In the genomic region with DNA sequence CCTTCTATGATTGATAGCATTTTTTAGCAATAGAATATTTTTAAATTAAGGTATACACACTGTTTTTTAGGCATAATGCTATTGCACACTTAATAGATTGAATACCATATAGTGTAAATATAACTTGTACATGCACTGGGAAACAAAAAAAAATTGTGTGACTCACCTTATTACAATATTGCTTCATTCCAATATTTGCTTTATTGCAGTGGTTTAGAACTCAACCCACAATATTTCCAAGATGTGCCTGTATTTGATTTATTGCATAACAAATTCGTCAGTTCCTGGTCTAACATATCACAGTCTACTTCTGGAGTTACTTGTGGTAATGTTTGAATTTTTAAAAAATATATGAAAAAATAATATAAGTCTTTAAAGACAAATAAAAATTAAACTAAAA, we compare ENCODE assay signal across 1 cellular context.
TF ChIP-seq lines count a peak whose summit lies in the region.

No MANE protein-coding gene starts in this region.

TF ChIP-seq in HepG2, 621 proteins besides CTCF, POLR2A, EP300 and RAD21 (continues in another document):
- TF ChIP-seq ZNF570 (CRISPR knock-in tag; IDR thresholded peaks at IDR 0.05; ENCODE audit: borderline replicate concordance) (no peak), ZBTB20 (CRISPR knock-in tag; IDR thresholded peaks at IDR 0.05; ENCODE audit: borderline replicate concordance, low read depth) (no peak), EZH2 (conservative IDR thresholded peaks at IDR 0.05; ENCODE audit: low read depth, low read length) (no peak), SAFB2 (CRISPR knock-in tag; IDR thresholded peaks at IDR 0.05; ENCODE audit: borderline replicate concordance, low read depth) (no peak), ZNF605 (CRISPR knock-in tag; IDR thresholded peaks at IDR 0.05) (no peak), NFATC3 (CRISPR knock-in tag; IDR thresholded peaks at IDR 0.05) (no peak), ERF (CRISPR knock-in tag; IDR thresholded peaks at IDR 0.05) (no peak), ZNF569 (CRISPR knock-in tag; IDR thresholded peaks at IDR 0.05; ENCODE audit: borderline replicate concordance) (no peak), ELF3 (CRISPR knock-in tag; IDR thresholded peaks at IDR 0.05) (0 out of 2 replicates have a peak, but pooled peaks have one; percentile 23), HMGA1 (CRISPR knock-in tag; conservative IDR thresholded peaks at IDR 0.05) (no peak), THAP11 (CRISPR knock-in tag; IDR thresholded peaks at IDR 0.05) (0 out of 2 replicates have a peak, but pooled peaks have one; percentile 12), ZNF383 (CRISPR knock-in tag; IDR thresholded peaks at IDR 0.05; ENCODE audit: borderline replicate concordance) (no peak), SRSF9 (IDR thresholded peaks at IDR 0.05; ENCODE audit: borderline replicate concordance, insufficient read depth, low read depth, low read length, poor library complexity, severe bottlenecking) (no peak), CREM (IDR thresholded peaks at IDR 0.05) (no peak), CREM (CRISPR knock-in tag; IDR thresholded peaks at IDR 0.05) (no peak), HNF4G (IDR thresholded peaks at IDR 0.05; ENCODE audit: borderline replicate concordance, low read depth, low read length) (no peak), HNF4G (CRISPR knock-in tag; IDR thresholded peaks at IDR 0.05; ENCODE audit: borderline replicate concordance, low read depth) (no peak), ZNF232 (CRISPR knock-in tag; IDR thresholded peaks at IDR 0.05; ENCODE audit: borderline replicate concordance) (no peak), ZNF274 (CRISPR knock-in tag; IDR thresholded peaks at IDR 0.05) (no peak), SP2 (CRISPR knock-in tag; IDR thresholded peaks at IDR 0.05) (no peak), ZNF329 (CRISPR knock-in tag; IDR thresholded peaks at IDR 0.05; ENCODE audit: low read depth) (no peak), HDAC1 (CRISPR knock-in tag; IDR thresholded peaks at IDR 0.05) (no peak), ZNF260 (CRISPR knock-in tag; IDR thresholded peaks at IDR 0.05; ENCODE audit: borderline replicate concordance, low read depth) (no peak), ZNF124 (CRISPR knock-in tag; IDR thresholded peaks at IDR 0.05) (no peak), HMG20A (CRISPR knock-in tag; IDR thresholded peaks at IDR 0.05; ENCODE audit: borderline replicate concordance) (peak; percentile 49; the same call in 1 of the 2 replicates), BRD4 (CRISPR knock-in tag; IDR thresholded peaks at IDR 0.05) (no peak)
- TF ChIP-seq, protein P1, sequence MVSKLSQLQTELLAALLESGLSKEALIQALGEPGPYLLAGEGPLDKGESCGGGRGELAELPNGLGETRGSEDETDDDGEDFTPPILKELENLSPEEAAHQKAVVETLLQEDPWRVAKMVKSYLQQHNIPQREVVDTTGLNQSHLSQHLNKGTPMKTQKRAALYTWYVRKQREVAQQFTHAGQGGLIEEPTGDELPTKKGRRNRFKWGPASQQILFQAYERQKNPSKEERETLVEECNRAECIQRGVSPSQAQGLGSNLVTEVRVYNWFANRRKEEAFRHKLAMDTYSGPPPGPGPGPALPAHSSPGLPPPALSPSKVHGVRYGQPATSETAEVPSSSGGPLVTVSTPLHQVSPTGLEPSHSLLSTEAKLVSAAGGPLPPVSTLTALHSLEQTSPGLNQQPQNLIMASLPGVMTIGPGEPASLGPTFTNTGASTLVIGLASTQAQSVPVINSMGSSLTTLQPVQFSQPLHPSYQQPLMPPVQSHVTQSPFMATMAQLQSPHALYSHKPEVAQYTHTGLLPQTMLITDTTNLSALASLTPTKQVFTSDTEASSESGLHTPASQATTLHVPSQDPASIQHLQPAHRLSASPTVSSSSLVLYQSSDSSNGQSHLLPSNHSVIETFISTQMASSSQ (IDR thresholded peaks at IDR 0.05; ENCODE audit: low read depth), result 0 out of 2 replicates have a peak, but pooled peaks have one; percentile 31
- TF ChIP-seq, protein P1 (CRISPR knock-in tag; IDR thresholded peaks at IDR 0.05; ENCODE audit: borderline replicate concordance), result no peak
- TF ChIP-seq, protein P2, sequence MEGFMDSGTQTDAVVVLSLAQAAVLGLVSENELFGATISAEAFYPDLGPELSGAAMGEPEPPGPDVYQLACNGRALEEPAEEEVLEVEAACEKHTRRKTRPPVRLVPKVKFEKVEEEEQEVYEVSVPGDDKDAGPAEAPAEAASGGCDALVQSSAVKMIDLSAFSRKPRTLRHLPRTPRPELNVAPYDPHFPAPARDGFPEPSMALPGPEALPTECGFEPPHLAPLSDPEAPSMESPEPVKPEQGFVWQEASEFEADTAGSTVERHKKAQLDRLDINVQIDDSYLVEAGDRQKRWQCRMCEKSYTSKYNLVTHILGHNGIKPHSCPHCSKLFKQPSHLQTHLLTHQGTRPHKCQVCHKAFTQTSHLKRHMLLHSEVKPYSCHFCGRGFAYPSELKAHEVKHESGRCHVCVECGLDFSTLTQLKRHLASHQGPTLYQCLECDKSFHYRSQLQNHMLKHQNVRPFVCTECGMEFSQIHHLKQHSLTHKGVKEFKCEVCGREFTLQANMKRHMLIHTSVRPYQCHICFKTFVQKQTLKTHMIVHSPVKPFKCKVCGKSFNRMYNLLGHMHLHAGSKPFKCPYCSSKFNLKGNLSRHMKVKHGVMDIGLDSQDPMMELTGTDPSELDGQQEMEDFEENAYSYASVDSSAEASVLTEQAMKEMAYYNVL (CRISPR knock-in tag; IDR thresholded peaks at IDR 0.05; ENCODE audit: borderline replicate concordance), result no peak
- TF ChIP-seq, protein P3, sequence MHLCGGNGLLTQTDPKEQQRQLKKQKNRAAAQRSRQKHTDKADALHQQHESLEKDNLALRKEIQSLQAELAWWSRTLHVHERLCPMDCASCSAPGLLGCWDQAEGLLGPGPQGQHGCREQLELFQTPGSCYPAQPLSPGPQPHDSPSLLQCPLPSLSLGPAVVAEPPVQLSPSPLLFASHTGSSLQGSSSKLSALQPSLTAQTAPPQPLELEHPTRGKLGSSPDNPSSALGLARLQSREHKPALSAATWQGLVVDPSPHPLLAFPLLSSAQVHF (CRISPR knock-in tag; IDR thresholded peaks at IDR 0.05), result no peak
- TF ChIP-seq, protein P4, sequence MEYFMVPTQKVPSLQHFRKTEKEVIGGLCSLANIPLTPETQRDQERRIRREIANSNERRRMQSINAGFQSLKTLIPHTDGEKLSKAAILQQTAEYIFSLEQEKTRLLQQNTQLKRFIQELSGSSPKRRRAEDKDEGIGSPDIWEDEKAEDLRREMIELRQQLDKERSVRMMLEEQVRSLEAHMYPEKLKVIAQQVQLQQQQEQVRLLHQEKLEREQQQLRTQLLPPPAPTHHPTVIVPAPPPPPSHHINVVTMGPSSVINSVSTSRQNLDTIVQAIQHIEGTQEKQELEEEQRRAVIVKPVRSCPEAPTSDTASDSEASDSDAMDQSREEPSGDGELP (IDR thresholded peaks at IDR 0.05; ENCODE audit: borderline replicate concordance, low read depth), result no peak
- TF ChIP-seq, protein P5, sequence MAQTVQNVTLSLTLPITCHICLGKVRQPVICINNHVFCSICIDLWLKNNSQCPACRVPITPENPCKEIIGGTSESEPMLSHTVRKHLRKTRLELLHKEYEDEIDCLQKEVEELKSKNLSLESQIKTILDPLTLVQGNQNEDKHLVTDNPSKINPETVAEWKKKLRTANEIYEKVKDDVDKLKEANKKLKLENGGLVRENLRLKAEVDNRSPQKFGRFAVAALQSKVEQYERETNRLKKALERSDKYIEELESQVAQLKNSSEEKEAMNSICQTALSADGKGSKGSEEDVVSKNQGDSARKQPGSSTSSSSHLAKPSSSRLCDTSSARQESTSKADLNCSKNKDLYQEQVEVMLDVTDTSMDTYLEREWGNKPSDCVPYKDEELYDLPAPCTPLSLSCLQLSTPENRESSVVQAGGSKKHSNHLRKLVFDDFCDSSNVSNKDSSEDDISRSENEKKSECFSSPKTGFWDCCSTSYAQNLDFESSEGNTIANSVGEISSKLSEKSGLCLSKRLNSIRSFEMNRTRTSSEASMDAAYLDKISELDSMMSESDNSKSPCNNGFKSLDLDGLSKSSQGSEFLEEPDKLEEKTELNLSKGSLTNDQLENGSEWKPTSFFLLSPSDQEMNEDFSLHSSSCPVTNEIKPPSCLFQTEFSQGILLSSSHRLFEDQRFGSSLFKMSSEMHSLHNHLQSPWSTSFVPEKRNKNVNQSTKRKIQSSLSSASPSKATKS (CRISPR knock-in tag; IDR thresholded peaks at IDR 0.05), result no peak
- TF ChIP-seq, protein P6, sequence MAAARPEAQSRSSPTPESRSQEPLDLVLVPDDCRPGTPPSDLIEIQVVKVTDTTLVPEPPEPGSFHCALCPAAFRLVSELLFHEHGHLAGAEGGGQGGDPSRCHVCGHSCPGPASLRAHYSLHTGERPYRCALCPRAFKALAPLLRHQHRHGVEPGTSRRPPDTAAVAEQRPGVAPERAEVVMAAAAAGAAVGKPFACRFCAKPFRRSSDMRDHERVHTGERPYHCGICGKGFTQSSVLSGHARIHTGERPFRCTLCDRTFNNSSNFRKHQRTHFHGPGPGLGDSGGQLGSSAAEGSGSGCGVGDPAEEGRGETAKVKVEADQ (CRISPR knock-in tag; IDR thresholded peaks at IDR 0.05; ENCODE audit: borderline replicate concordance), result no peak
- TF ChIP-seq, protein P7, sequence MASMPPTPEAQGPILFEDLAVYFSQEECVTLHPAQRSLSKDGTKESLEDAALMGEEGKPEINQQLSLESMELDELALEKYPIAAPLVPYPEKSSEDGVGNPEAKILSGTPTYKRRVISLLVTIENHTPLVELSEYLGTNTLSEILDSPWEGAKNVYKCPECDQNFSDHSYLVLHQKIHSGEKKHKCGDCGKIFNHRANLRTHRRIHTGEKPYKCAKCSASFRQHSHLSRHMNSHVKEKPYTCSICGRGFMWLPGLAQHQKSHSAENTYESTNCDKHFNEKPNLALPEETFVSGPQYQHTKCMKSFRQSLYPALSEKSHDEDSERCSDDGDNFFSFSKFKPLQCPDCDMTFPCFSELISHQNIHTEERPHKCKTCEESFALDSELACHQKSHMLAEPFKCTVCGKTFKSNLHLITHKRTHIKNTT (CRISPR knock-in tag; IDR thresholded peaks at IDR 0.05), result no peak
- TF ChIP-seq, protein P8, sequence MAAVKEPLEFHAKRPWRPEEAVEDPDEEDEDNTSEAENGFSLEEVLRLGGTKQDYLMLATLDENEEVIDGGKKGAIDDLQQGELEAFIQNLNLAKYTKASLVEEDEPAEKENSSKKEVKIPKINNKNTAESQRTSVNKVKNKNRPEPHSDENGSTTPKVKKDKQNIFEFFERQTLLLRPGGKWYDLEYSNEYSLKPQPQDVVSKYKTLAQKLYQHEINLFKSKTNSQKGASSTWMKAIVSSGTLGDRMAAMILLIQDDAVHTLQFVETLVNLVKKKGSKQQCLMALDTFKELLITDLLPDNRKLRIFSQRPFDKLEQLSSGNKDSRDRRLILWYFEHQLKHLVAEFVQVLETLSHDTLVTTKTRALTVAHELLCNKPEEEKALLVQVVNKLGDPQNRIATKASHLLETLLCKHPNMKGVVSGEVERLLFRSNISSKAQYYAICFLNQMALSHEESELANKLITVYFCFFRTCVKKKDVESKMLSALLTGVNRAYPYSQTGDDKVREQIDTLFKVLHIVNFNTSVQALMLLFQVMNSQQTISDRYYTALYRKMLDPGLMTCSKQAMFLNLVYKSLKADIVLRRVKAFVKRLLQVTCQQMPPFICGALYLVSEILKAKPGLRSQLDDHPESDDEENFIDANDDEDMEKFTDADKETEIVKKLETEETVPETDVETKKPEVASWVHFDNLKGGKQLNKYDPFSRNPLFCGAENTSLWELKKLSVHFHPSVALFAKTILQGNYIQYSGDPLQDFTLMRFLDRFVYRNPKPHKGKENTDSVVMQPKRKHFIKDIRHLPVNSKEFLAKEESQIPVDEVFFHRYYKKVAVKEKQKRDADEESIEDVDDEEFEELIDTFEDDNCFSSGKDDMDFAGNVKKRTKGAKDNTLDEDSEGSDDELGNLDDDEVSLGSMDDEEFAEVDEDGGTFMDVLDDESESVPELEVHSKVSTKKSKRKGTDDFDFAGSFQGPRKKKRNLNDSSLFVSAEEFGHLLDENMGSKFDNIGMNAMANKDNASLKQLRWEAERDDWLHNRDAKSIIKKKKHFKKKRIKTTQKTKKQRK (IDR thresholded peaks at IDR 0.05; ENCODE audit: low read length), result no peak
- TF ChIP-seq, protein P9, sequence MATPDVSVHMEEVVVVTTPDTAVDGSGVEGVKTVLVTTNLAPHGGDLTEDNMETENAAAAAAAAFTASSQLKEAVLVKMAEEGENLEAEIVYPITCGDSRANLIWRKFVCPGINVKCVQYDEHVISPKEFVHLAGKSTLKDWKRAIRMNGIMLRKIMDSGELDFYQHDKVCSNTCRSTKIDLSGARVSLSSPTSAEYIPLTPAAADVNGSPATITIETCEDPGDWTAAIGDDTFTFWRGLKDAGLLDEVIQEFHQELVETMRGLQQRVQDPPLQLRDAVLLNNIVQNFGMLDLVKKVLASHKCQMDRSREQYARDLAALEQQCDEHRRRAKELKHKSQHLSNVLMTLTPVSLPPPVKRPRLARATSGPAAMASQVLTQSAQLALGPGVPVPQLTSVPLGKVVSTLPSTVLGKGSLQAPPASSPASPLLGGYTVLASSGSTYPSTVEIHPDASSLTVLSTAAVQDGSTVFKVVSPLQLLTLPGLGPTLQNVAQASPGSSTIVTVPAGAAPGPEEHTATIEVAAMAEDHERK (CRISPR knock-in tag; IDR thresholded peaks at IDR 0.05; ENCODE audit: low read depth), result no peak
- TF ChIP-seq, protein P10, sequence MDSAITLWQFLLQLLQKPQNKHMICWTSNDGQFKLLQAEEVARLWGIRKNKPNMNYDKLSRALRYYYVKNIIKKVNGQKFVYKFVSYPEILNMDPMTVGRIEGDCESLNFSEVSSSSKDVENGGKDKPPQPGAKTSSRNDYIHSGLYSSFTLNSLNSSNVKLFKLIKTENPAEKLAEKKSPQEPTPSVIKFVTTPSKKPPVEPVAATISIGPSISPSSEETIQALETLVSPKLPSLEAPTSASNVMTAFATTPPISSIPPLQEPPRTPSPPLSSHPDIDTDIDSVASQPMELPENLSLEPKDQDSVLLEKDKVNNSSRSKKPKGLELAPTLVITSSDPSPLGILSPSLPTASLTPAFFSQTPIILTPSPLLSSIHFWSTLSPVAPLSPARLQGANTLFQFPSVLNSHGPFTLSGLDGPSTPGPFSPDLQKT (CRISPR knock-in tag; IDR thresholded peaks at IDR 0.05; ENCODE audit: borderline replicate concordance), result no peak
- TF ChIP-seq, protein P11, sequence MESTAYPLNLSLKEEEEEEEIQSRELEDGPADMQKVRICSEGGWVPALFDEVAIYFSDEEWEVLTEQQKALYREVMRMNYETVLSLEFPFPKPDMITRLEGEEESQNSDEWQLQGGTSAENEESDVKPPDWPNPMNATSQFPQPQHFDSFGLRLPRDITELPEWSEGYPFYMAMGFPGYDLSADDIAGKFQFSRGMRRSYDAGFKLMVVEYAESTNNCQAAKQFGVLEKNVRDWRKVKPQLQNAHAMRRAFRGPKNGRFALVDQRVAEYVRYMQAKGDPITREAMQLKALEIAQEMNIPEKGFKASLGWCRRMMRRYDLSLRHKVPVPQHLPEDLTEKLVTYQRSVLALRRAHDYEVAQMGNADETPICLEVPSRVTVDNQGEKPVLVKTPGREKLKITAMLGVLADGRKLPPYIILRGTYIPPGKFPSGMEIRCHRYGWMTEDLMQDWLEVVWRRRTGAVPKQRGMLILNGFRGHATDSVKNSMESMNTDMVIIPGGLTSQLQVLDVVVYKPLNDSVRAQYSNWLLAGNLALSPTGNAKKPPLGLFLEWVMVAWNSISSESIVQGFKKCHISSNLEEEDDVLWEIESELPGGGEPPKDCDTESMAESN (CRISPR knock-in tag; conservative IDR thresholded peaks at IDR 0.05), result no peak
